10 cellular contexts compared by ENCODE assay signal in genomic region chr22:23204541-23205157, GRCh38. TPM values are rescaled to one million over a fixed set of nuclear protein-coding genes. Genes with fewer than 3 reads are reported as not detected.
DNase-seq lines count a peak whose midpoint lies in the region; FAIRE-seq lines count a peak whose summit lies in the region.
"Had no signal": no experiment of that assay in that cellular context is flagged by ENCODE, and none has a peak within 500 bp of the region (broad histone marks: within the 10 kb centered on the region; RNA-seq: fewer than 3 reads in every experiment).

No MANE protein-coding gene starts in this region.

- no peak overlapping the region for H3K4me3 ChIP-seq in mesendoderm (ENCODE audit: low read length)

- no peaks in the 10 kb centered on the region for H3K27me3 Mint-ChIP-seq in activated CD4-positive, alpha-beta T cell treated with anti-CD3 and anti-CD28 coated beads, Interleukin-2, amount 10 ng/mL, durations not matched to agents 7 days and 5 days

- peaks cover 5% of the 10 kb centered on the region for H3K4me1 Mint-ChIP-seq in activated CD4-positive, alpha-beta T cell treated with anti-CD3 and anti-CD28 coated beads, Interleukin-2, amount 10 ng/mL, durations not matched to agents 7 days and 5 days
- H3K4me1 Mint-ChIP-seq: mesothelial cell of epicardium had no signal

- H3K56ac ChIP-seq in mesendoderm (ENCODE audit: low read length): peak overlapping the region; percentile 46

- peak; percentile 46 for FAIRE-seq in urothelium cell line (lab: Jason Lieb, UNC)

- CTCF ChIA-PET in activated CD4-positive, alpha-beta T cell treated with anti-CD3 and anti-CD28 coated beads, Interleukin-2, amount 10 ng/mL, durations not matched to agents 7 days and 5 days (lab: Charles Lee): interaction anchor here (1.6 to 2.1 kb wide), 2 partner anchors 9 to 27 kb away, joined by 3 to 6 read pairs; no protein-coding TSS in a partner anchor

- no peaks in the 10 kb centered on the region for H3K9me3 Mint-ChIP-seq in activated CD4-positive, alpha-beta T cell treated with anti-CD3 and anti-CD28 coated beads, Interleukin-2, amount 10 ng/mL, durations not matched to agents 7 days and 5 days
- H3K9me3 Mint-ChIP-seq: mesothelial cell of epicardium had no signal

- no peak overlapping the region for H2BK5ac ChIP-seq in mesendoderm (ENCODE audit: low read length)

- H3K36me3 Mint-ChIP-seq in activated CD4-positive, alpha-beta T cell treated with anti-CD3 and anti-CD28 coated beads, Interleukin-2, amount 10 ng/mL, durations not matched to agents 7 days and 5 days (ENCODE audit: low read depth): peaks cover 6% of the 10 kb centered on the region

- H3K27ac Mint-ChIP-seq in activated CD4-positive, alpha-beta T cell treated with anti-CD3 and anti-CD28 coated beads, Interleukin-2, amount 10 ng/mL, durations not matched to agents 7 days and 5 days: peak overlapping the region; percentile 19
- H3K27ac Mint-ChIP-seq: mesothelial cell of epicardium had no signal

- H2BK120ac ChIP-seq in mesendoderm (ENCODE audit: low read depth, low read length): no peak overlapping the region

- peaks cover 8% of the 10 kb centered on the region for H3K4me1 ChIP-seq in mesendoderm (ENCODE audit: control insufficient read depth, low read depth, low read length)

- POLR2A ChIA-PET in activated CD4-positive, alpha-beta T cell treated with anti-CD3 and anti-CD28 coated beads, Interleukin-2, amount 10 ng/mL, durations not matched to agents 7 days and 5 days (lab: Charles Lee): no interaction called here

- no peak overlapping the region for H2AK5ac ChIP-seq in mesendoderm (ENCODE audit: low read length)

- no peak overlapping the region for H3K4ac ChIP-seq in mesendoderm (ENCODE audit: low read depth, low read length)

- WGBS in mesendoderm (ENCODE audit: extremely low coverage, insufficient coverage, low lambda C conversion rate): no CpG with 5 or more reads among the region's 11 CpGs

- H3K18ac ChIP-seq in mesendoderm (ENCODE audit: low read length): no peak overlapping the region

- H3K9ac ChIP-seq in mesendoderm (ENCODE audit: low read length): peak overlapping the region; percentile 13

- no peak overlapping the region for H3K4me3 Mint-ChIP-seq in activated CD4-positive, alpha-beta T cell treated with anti-CD3 and anti-CD28 coated beads, Interleukin-2, amount 10 ng/mL, durations not matched to agents 7 days and 5 days
- H3K4me3 Mint-ChIP-seq: mesothelial cell of epicardium had no signal

- no peak overlapping the region for H3K4me2 ChIP-seq in mesendoderm (ENCODE audit: low read length)

- H4K8ac ChIP-seq in mesendoderm (ENCODE audit: low read depth, low read length): no peak overlapping the region

- DNase-seq in activated CD4-positive, alpha-beta T cell treated with anti-CD3 and anti-CD28 coated beads, Interleukin-2, amount 10 ng/mL, durations not matched to agents 7 days and 5 days: no peak
- DNase-seq in activated CD4-positive, alpha-beta T cell treated with anti-CD3 and anti-CD28 coated beads for 4 hours: no peak
- DNase-seq in cerebellum (ENCODE audit: low spot score) (peak; percentile 88), mesendoderm (no peak), urothelium cell line (ENCODE audit: low spot score) (no peak), NCI-H510A (lab: John Stamatoyannopoulos, UW) (no peak), medulla oblongata (ENCODE audit: extremely low spot score) (no peak), EL (no peak)

- no peak overlapping the region for H2BK15ac ChIP-seq in mesendoderm (replicated peaks; ENCODE audit: low read depth)

- no peak overlapping the region for H3K23ac ChIP-seq in mesendoderm (ENCODE audit: low read length)

- peaks cover 30% of the 10 kb centered on the region for H3K79me1 ChIP-seq in mesendoderm (ENCODE audit: low read length)

- H3K79me2 ChIP-seq in mesendoderm (ENCODE audit: control insufficient read depth, insufficient read depth, low read length): peaks cover 66% of the 10 kb centered on the region

- H3K36me3 ChIP-seq in mesendoderm (ENCODE audit: control insufficient read depth, insufficient read depth, low read length): no peaks in the 10 kb centered on the region

- H4K5ac ChIP-seq in mesendoderm (ENCODE audit: low read length): no peak overlapping the region

- H3K27me3 ChIP-seq in mesendoderm (ENCODE audit: insufficient read depth, low read length, poor library complexity): no peaks in the 10 kb centered on the region

- no peak overlapping the region for H3K27ac ChIP-seq in mesendoderm (ENCODE audit: low read depth, low read length)
- H3K27ac ChIP-seq: VCaP had no signal

RNA-seq across cellular contexts. Expression of gene BCR, which starts 24.3 kb away (rescaled TPM):
- 10 to 100 TPM; 45.6 to 48.1 TPM for total RNA-seq in activated CD4-positive, alpha-beta T cell treated with anti-CD3 and anti-CD28 coated beads, Interleukin-2, amount 10 ng/mL, durations not matched to agents 7 days and 5 days
- total RNA-seq in cerebellum: 57.5 TPM
- 26.5 TPM for polyA plus RNA-seq in mesendoderm (2013, experiment 1 of 2)
- 26.2 TPM for polyA plus RNA-seq in mesendoderm (2013, experiment 2 of 2)

RNA-seq across cellular contexts. Expression of gene RAB36, which starts 59.4 kb away (rescaled TPM):
- total RNA-seq in activated CD4-positive, alpha-beta T cell treated with anti-CD3 and anti-CD28 coated beads, Interleukin-2, amount 10 ng/mL, durations not matched to agents 7 days and 5 days: under 1 TPM; 0.27 to 0.31 TPM
- total RNA-seq in cerebellum: 6.8 TPM
- polyA plus RNA-seq in mesendoderm (2013, experiment 1 of 2): 0.67 TPM
- 0.64 TPM for polyA plus RNA-seq in mesendoderm (2013, experiment 2 of 2)
